Comparison of ENCODE assay signal across 8 cellular contexts in genomic region chr5:155799308-155799707, GRCh38.
"Had no signal": no experiment of that assay in that cellular context is flagged by ENCODE, and none has a peak within 500 bp of the region (broad histone marks: within the 10 kb centered on the region; RNA-seq: fewer than 3 reads in every experiment).

No MANE protein-coding gene starts in this region.

- H3K27ac Mint-ChIP-seq: GM23338, HFFc6 had no signal

- H3K4me3 ChIP-seq: GM23338, HAP-1 had no signal

- ATAC-seq: GM23338, HCT116 had no signal

- H3K36me3 ChIP-seq: HAP-1 had no signal

- FAIRE-seq: H1, HTR-8/SVneo had no signal

- DNase-seq: H7, HFFc6, IMR-90 had no signal

- H3K4me3 Mint-ChIP-seq: GM23338, HFFc6 had no signal

- H3K4me1 ChIP-seq: HAP-1 had no signal

- H3K4me1 Mint-ChIP-seq: GM23338 had no signal
